In genomic region chr17:80992077-80992947, GRCh38 we compare ENCODE assay signal across 8 cellular contexts. TPM values are rescaled to one million over a fixed set of nuclear protein-coding genes. Genes with fewer than 3 reads are reported as not detected.
DNase-seq lines count a peak whose midpoint lies in the region; ATAC-seq, FAIRE-seq and TF ChIP-seq lines count a peak whose summit lies in the region.

No MANE protein-coding gene starts in this region.

- DNase-seq in GM12891 (ENCODE audit: insufficient read length, low spot score) (peak; percentile 59), brain microvascular endothelial cell (no peak), right lobe of liver (peak in 1 of 3 donors; percentile 61), tibial nerve (ENCODE audit: low spot score in 2 of 2) (no peak), C1 segment of cervical spinal cord (lab: John Stamatoyannopoulos, UW) (no peak), NCI-H226 (no peak), ACHN (no peak)

- no peaks in the 10 kb centered on the region; the same call in 1 of the 2 replicates for H3K27me3 ChIP-seq in HUES48 (ENCODE audit: control insufficient read depth, insufficient read depth, low read length)
- H3K27me3 ChIP-seq in brain microvascular endothelial cell (replicated peaks) = no peaks in the 10 kb centered on the region
- no peaks in the 10 kb centered on the region for H3K27me3 ChIP-seq in right lobe of liver
- no peaks in the 10 kb centered on the region for H3K27me3 ChIP-seq in tibial nerve

- H3K27ac ChIP-seq in HUES48 (ENCODE audit: low read depth, low read length) = no peak overlapping the region
- H3K27ac ChIP-seq in brain microvascular endothelial cell = peak overlapping the region; percentile 49
- H3K27ac ChIP-seq in right lobe of liver = peak overlapping the region; percentile 36 to 73 (median 57)
- H3K27ac ChIP-seq in tibial nerve = peak overlapping the region; percentile 52 to 90 (median 81)

- 2% methylated on average over 33 of the region's 90 CpGs for WGBS in right lobe of liver (ENCODE audit: insufficient coverage, low coverage, low lambda C conversion rate, missing lambda C conversion rate)
- 4 to 7% methylated on average over 9 to 34 of the region's 90 CpGs for WGBS in tibial nerve, 2 donors

- peak in 2 of 4 donors; percentile 2 to 15 for ATAC-seq in right lobe of liver

- in situ Hi-C loops in brain microvascular endothelial cell (cut with HindIII; ENCODE audit: low pct_ligation_motif_present, low sequenced_read_pairs) (no loop called here), ACHN (cut with HindIII; ENCODE audit: low pct_ligation_motif_present, low pct_unique_long_range_greater_than_20kb, low sequenced_read_pairs) (no loop called here)

- H3K4me1 ChIP-seq in HUES48 (ENCODE audit: control insufficient read depth, insufficient read depth, low read length) (no peaks in the 10 kb centered on the region; the same call in 1 of the 2 replicates), right lobe of liver (peaks cover 0 to 19% (median 10%) of the 10 kb centered on the region in 4 donors), tibial nerve (peaks cover 0 to 43% (median 27%) of the 10 kb centered on the region in 4 donors)

- TF ChIP-seq EP300 in tibial nerve (IDR thresholded peaks at IDR 0.05) = no peak

- no peak for FAIRE-seq in GM12891 (lab: Jason Lieb, UNC)

- TF ChIP-seq CTCF in brain microvascular endothelial cell (IDR thresholded peaks at IDR 0.05; ENCODE audit: low read depth, low read length, missing control alignments) (no peak), right lobe of liver (IDR thresholded peaks at IDR 0.05) (no peak), tibial nerve (IDR thresholded peaks at IDR 0.05) (no peak)

- no peaks in the 10 kb centered on the region for H3K9me3 ChIP-seq in HUES48 (ENCODE audit: control insufficient read depth, insufficient read depth, low read length)
- H3K9me3 ChIP-seq in right lobe of liver = no peaks in the 10 kb centered on the region
- H3K9me3 ChIP-seq in tibial nerve = no peaks in the 10 kb centered on the region

- H3K36me3 ChIP-seq in HUES48 (ENCODE audit: control insufficient read depth, insufficient read depth, low read length) = peaks cover 20% of the 10 kb centered on the region
- H3K36me3 ChIP-seq in brain microvascular endothelial cell (replicated peaks) = peaks cover 23% of the 10 kb centered on the region
- H3K36me3 ChIP-seq in right lobe of liver = peaks cover 0 to 21% (median 6%) of the 10 kb centered on the region in 4 donors
- peaks cover 2 to 41% (median 16%) of the 10 kb centered on the region in 3 donors for H3K36me3 ChIP-seq in tibial nerve

- no peak for TF ChIP-seq POLR2A in GM12891 (IDR thresholded peaks at IDR 0.05; ENCODE audit: low read depth, low read length)
- peak; percentile 4 for TF ChIP-seq POLR2A in right lobe of liver (IDR thresholded peaks at IDR 0.05)
- TF ChIP-seq POLR2A in tibial nerve (IDR thresholded peaks at IDR 0.05) = no peak

- no peak overlapping the region; the same call in 1 of the 2 replicates for H3K9ac ChIP-seq in HUES48 (ENCODE audit: low read depth, low read length)

- intact Hi-C loops in right lobe of liver (cut with DNase I) = loop anchor here in 1 of 2 donors (10.0 kb wide), 1 partner anchor 112 kb away; no protein-coding TSS in a partner anchor

- H3K4me3 ChIP-seq in HUES48 (ENCODE audit: low read depth, low read length) = peak overlapping the region; percentile 71
- peak overlapping the region; percentile 67 for H3K4me3 ChIP-seq in brain microvascular endothelial cell (ENCODE audit: low read depth, low read length)
- H3K4me3 ChIP-seq in right lobe of liver = peak overlapping the region; percentile 87 to 98 (median 87)
- peak overlapping the region; percentile 78 to 97 (median 92) for H3K4me3 ChIP-seq in tibial nerve

TF ChIP-seq in GM12891, 5 proteins besides CTCF, POLR2A, EP300 and RAD21:
- TF ChIP-seq SPI1 (IDR thresholded peaks at IDR 0.05; ENCODE audit: low read depth, low read length) (no peak), POU2F2 (IDR thresholded peaks at IDR 0.05; ENCODE audit: low read depth, low read length) (no peak), TAF1 (IDR thresholded peaks at IDR 0.05; ENCODE audit: low read depth, low read length) (no peak)

RNA-seq across cellular contexts. Expression of gene CHMP6, which starts 0.7 kb away (rescaled TPM):
- 11.2 TPM for polyA plus RNA-seq in GM12891 (2012; ENCODE audit: low read depth, missing spikeins)
- total RNA-seq in right lobe of liver (10 to 100 TPM; 13.4 to 27.8 (median 15.6) TPM), tibial nerve (10 to 100 TPM; 30.6 to 46.3 (median 40.2) TPM)

RNA-seq across cellular contexts. Expression of gene BAIAP2, which starts 42.6 kb away (rescaled TPM):
- 2.2 TPM for polyA plus RNA-seq in GM12891 (2012; ENCODE audit: low read depth, missing spikeins)
- total RNA-seq in right lobe of liver (100 to 1,000 TPM in 1 of 6 experiments, 10 to 100 TPM in 5; 46.6 to 139 (median 63.3) TPM), tibial nerve (10 to 100 TPM; 49.5 to 81.2 (median 66.9) TPM)
